Comparison of ENCODE assay signal across 16 cellular contexts in genomic region chr16:77790964-77791363, GRCh38. TPM values are rescaled to one million over a fixed set of nuclear protein-coding genes. Genes with fewer than 3 reads are reported as not detected.
"Had no signal": no experiment of that assay in that cellular context is flagged by ENCODE, and none has a peak within 500 bp of the region (broad histone marks: within the 10 kb centered on the region; RNA-seq: fewer than 3 reads in every experiment).

No MANE protein-coding gene starts in this region.

- ATAC-seq: activated CD4-positive, alpha-beta T cell treated with anti-CD3 and anti-CD28 coated beads for 36 hours; activated CD8-positive, alpha-beta memory T cell treated with anti-CD3 and anti-CD28 coated beads, Interleukin-2, amount 10 ng/mL, durations not matched to agents 7 days and 5 days; stimulated activated effector memory CD8-positive, alpha-beta T cell treated with anti-CD3 and anti-CD28 coated beads, Interleukin-12 subunit alpha, Interleukin-12 subunit beta, amount 100 ng/mL, for 72 hours had no signal

- H3K9ac ChIP-seq: parathyroid adenoma had no signal

- H3K4me1 ChIP-seq: colonic mucosa, parathyroid adenoma had no signal

- H3K9me3 ChIP-seq: colonic mucosa, esophagus squamous epithelium, thoracic aorta had no signal

- H3K36me3 ChIP-seq: colonic mucosa, esophagus squamous epithelium, thoracic aorta had no signal

- H3K79me2 ChIP-seq: parathyroid adenoma had no signal

- H3K27ac ChIP-seq: colonic mucosa, esophagus squamous epithelium, parathyroid adenoma, thoracic aorta, VCaP had no signal

- DNase-seq: activated CD4-positive, alpha-beta memory T cell treated with anti-CD3 and anti-CD28 coated beads for 36 hours; activated CD4-positive, alpha-beta T cell treated with anti-CD3 and anti-CD28 coated beads for 36 hours; activated CD8-positive, alpha-beta memory T cell treated with anti-CD3 and anti-CD28 coated beads, Interleukin-2, amount 10 ng/mL, durations not matched to agents 7 days and 5 days; activated naive CD4-positive, alpha-beta T cell treated with anti-CD3 and anti-CD28 coated beads, Interleukin-2, amount 10 ng/mL, durations not matched to agents 7 days and 5 days; activated T-cell treated with anti-CD3 and anti-CD28 coated beads, Interleukin-2, amount 50 U/mL, for 1 hour; colonic mucosa; esophagus squamous epithelium; hypothalamus; kidney glomerular epithelial cell; stimulated activated CD4-positive, alpha-beta T cell treated with anti-CD3 and anti-CD28 coated beads, Interleukin-1b, Interleukin-23, amount 100 ng/mL, for 48 hours had no signal

- H3K4me3 ChIP-seq: colonic mucosa, esophagus squamous epithelium, thoracic aorta had no signal

RNA-seq across cellular contexts. Expression of gene VAT1L, which starts 2.6 kb away (rescaled TPM):
- total RNA-seq: activated CD4-positive, alpha-beta memory T cell treated with anti-CD3 and anti-CD28 coated beads for 36 hours; activated CD8-positive, alpha-beta memory T cell treated with anti-CD3 and anti-CD28 coated beads, Interleukin-2, amount 10 ng/mL, durations not matched to agents 7 days and 5 days; activated T-helper 2 cell treated with anti-CD3 and anti-CD28 coated beads, Interferon-gamma antibody, Interleukin-2, Interleukin-4, amounts not matched to agents 10 μg/mL and 5 μg/mL and 100 μg/mL, durations not matched to agents 14 hours and 24 hours and 36 hours; T-helper 1 cell treated with Interleukin-12 subunit alpha and Interleukin-12 subunit beta and Interleukin-4 antibody, amounts not matched to agents 30 ng/mL and 1 ng/mL, for 36 hours had no signal
